ENCODE assay signal across 8 cellular contexts in the genomic region with DNA sequence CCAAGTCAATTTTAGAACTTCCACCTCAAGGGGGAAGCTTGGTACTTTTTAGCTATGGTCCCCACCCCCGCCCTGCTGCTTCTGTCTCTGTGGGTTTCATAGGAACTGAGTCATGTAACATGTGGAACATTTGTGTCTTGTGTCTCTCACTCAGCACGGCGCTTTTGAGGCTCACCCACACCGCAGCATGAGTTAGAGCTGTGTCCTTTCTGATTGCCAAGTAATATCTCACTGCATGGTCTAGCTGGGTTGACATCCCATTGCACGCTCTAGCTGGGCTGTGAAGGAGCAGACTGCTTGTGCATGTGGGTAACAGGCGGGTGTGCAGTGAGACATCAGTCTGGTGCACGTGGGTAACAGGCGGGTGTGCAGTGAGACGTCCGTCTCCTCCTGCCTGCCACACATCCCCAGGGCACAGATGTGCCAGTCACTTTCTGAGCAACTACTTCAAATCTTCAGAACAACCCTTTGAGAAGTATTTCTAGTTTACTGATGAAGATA.
DNase-seq lines count a peak whose midpoint lies in the region; ATAC-seq lines count a peak whose summit lies in the region.

No MANE protein-coding gene starts in this region.

- DNase-seq in GM19240 (ENCODE audit: insufficient read length, low spot score) (peak; percentile 12), head of caudate nucleus (peak in 39 of 42 donors; percentile 17 to 83 (median 53)), NCI-H146 treated with DMSO at 0.1 percent for 48 hours (lab: John Stamatoyannopoulos, UW; ENCODE audit: unreplicated experiment) (no peak), kidney glomerular epithelial cell (lab: John Stamatoyannopoulos, UW) (no peak)
- DNase-seq in activated CD8-positive, alpha-beta memory T cell treated with anti-CD3 and anti-CD28 coated beads for 48 hours (ENCODE audit: low read depth in 2 of 3, low spot score in 2 of 3) = peak; percentile 40 to 73 (median 61)
- peak; percentile 51 to 62 for DNase-seq in stimulated activated CD8-positive, alpha-beta memory T cell treated with anti-CD3 and anti-CD28 coated beads, Interleukin-2, amount 100 ng/mL, for 1 hour (ENCODE audit: low read depth in 2 of 2)

- intact Hi-C loops in head of caudate nucleus (cut with DNase I) = no loop called here

- ATAC-seq in HG03521 (IDR thresholded peaks at IDR 0.05; ENCODE audit: unreplicated experiment) (peak; percentile 56), HG03442 (IDR thresholded peaks at IDR 0.05; ENCODE audit: unreplicated experiment) (no peak)

Comparison
In these comparisons a context has a peak if more than half of its experiments do, and no peak if none do; other contexts are left out.
1. DNase-seq: peak in GM19240 (single experiment), activated CD8-positive, alpha-beta memory T cell treated with anti-CD3 and anti-CD28 coated beads for 48 hours (3 of 3), head of caudate nucleus (39 of 42) and stimulated activated CD8-positive, alpha-beta memory T cell treated with anti-CD3 and anti-CD28 coated beads, Interleukin-2, amount 100 ng/mL, for 1 hour (2 of 2); none in NCI-H146 treated with DMSO at 0.1 percent for 48 hours (single experiment) and kidney glomerular epithelial cell (single experiment).